ENCODE assay signal across 12 cellular contexts in the genomic region with DNA sequence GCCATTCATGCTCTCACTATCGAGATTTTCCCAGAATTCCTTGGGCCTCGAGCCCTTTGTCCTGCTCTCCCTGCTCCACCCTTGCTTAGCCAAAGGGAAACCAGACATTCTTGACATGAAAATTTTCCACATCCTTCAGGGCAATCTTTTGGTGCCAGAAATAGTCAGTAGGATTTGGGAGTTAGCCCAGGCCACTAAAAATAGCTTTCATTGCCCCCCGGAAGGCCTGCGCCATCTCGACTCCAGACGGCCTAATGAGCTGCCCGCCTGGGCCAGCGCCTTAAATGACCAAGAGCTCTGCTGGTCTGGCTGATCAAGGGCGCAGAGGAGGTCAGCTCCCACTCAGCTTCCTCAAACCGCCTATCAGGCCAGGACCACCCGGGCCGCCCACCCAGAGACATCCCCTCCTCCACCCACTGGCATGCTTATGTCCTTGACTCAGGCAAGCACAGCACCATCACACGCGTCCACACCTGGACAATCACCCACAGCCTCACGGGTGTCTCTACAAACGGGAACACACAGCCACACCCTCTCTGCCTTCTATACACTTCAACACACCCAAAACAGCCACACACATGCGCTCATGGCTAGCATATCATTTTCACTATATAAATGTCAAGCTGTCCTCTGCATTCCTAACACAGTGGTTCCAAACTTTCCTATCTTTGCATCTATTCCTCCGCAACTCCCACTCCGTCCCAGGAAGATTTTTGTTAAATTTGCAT. TPM values are rescaled to one million over a fixed set of nuclear protein-coding genes. Genes with fewer than 3 reads are reported as not detected.
DNase-seq lines count a peak whose midpoint lies in the region; ATAC-seq, FAIRE-seq and TF ChIP-seq lines count a peak whose summit lies in the region.
"Had no signal": no experiment of that assay in that cellular context is flagged by ENCODE, and none has a peak within 500 bp of the region (broad histone marks: within the 10 kb centered on the region; RNA-seq: fewer than 3 reads in every experiment).

No MANE protein-coding gene starts in this region.

- TF ChIP-seq POLR2A in ovary (IDR thresholded peaks at IDR 0.05) = no peak

- no peak for ATAC-seq in omental fat pad (ENCODE audit: low FRiP score)

- H3K36me3 ChIP-seq in bronchial epithelial cell (ENCODE audit: control insufficient read depth, insufficient read depth, low read length) (no peaks in the 10 kb centered on the region), right atrium auricular region (no peaks in the 10 kb centered on the region), ovary (no peaks in the 10 kb centered on the region), H7 (replicated peaks; ENCODE audit: control insufficient read depth, insufficient read depth, low read length) (no peaks in the 10 kb centered on the region)
- H3K36me3 ChIP-seq: SJCRH30 had no signal

- intact Hi-C loops in ovary (cut with DNase I) = no loop called here

- TF ChIP-seq EP300 in ovary (IDR thresholded peaks at IDR 0.05) = peak; percentile 44

- DNase-seq in AG10803 (ENCODE audit: low read depth) (peak; percentile 66), bronchial epithelial cell (ENCODE audit: low read depth) (no peak), right atrium auricular region (ENCODE audit: low spot score) (no peak), ovary (peak in 4 of 5 donors; percentile 43 to 63 (median 62)), omental fat pad (ENCODE audit: low spot score) (no peak), A172 (ENCODE audit: low spot score) (no peak), H7 (no peak)
- no peak for DNase-seq in activated CD4-positive, CD25-positive, alpha-beta regulatory T cell treated with anti-CD3 and anti-CD28 coated beads, Interleukin-2, amount 50 U/mL, for 72 hours
- DNase-seq: central memory CD4-positive, alpha-beta T cell; NCI-H1092; NCI-H774; SJCRH30 had no signal

- no peak overlapping the region for H3K4me3 ChIP-seq in AG10803 (ENCODE audit: low read length)
- no peak overlapping the region for H3K4me3 ChIP-seq in bronchial epithelial cell (ENCODE audit: low read depth, low read length)
- H3K4me3 ChIP-seq in right atrium auricular region = no peak overlapping the region
- H3K4me3 ChIP-seq in ovary = no peak overlapping the region
- no peak overlapping the region for H3K4me3 ChIP-seq in H7 (ENCODE audit: insufficient read depth, low read depth, low read length)
- H3K4me3 ChIP-seq: SJCRH30 had no signal

- H3K9me3 ChIP-seq in right atrium auricular region (peaks cover 0 to 6% of the 10 kb centered on the region in 2 donors), ovary (no peaks in the 10 kb centered on the region)
- H3K9me3 ChIP-seq: SJCRH30 had no signal

- 18 to 25% (median 24%) methylated on average over 19 of the region's 19 CpGs for WGBS in ovary, 3 donors

- H3K27me3 ChIP-seq in bronchial epithelial cell (ENCODE audit: control insufficient read depth, insufficient read depth, low read length) (no peaks in the 10 kb centered on the region), right atrium auricular region (no peaks in the 10 kb centered on the region), ovary (no peaks in the 10 kb centered on the region), H7 (ENCODE audit: control insufficient read depth, insufficient read depth, low read length) (no peaks in the 10 kb centered on the region)

- TF ChIP-seq CTCF in AG10803 (conservative IDR thresholded peaks at IDR 0.05; ENCODE audit: low read length) = no peak
- no peak for TF ChIP-seq CTCF in bronchial epithelial cell (IDR thresholded peaks at IDR 0.05; ENCODE audit: insufficient read depth, low read length, severe bottlenecking)
- no peak for TF ChIP-seq CTCF in right atrium auricular region (IDR thresholded peaks at IDR 0.05)
- no peak for TF ChIP-seq CTCF in ovary (IDR thresholded peaks at IDR 0.05)
- no peak for TF ChIP-seq CTCF in omental fat pad (IDR thresholded peaks at IDR 0.05)

- H3K4me1 ChIP-seq in right atrium auricular region (peaks cover 0 to 60% of the 10 kb centered on the region in 2 donors), ovary (ENCODE audit: insufficient read depth) (peaks cover 6% of the 10 kb centered on the region)

- H3K27ac ChIP-seq in right atrium auricular region = peak overlapping the region; percentile 87 to 89
- H3K27ac ChIP-seq in ovary = peak overlapping the region in 1 of 2 donors; percentile 46
- H3K27ac ChIP-seq: SJCRH30 had no signal

- FAIRE-seq in bronchial epithelial cell (lab: Jason Lieb, UNC) = peak; percentile 55

RNA-seq across cellular contexts. Expression of a gene that starts 20.9 kb away (rescaled TPM):
- total RNA-seq in bronchial epithelial cell (114 and 194 TPM in 2 replicates), right atrium auricular region (100 to 1,000 TPM; 804 to 819 TPM), ovary (1,000 to 10,000 TPM in 2 of 7 donors, 100 to 1,000 TPM in 5; 112 to 2,672 (median 185) TPM), omental fat pad (1,000 to 10,000 TPM; 1,645 to 2,968 (median 1,824) TPM)
- polyA plus RNA-seq in ovary = 100 to 1,000 TPM; 201 to 248 TPM
- 42.5 and 58.2 TPM in 2 replicates for total RNA-seq in A172 (2014; rRNA removed; shearing (Covaris generic))
- 11.5 and 15.4 TPM in 2 replicates for total RNA-seq in H7 (2014; rRNA removed; shearing (Covaris generic))

Comparison
In these comparisons a context has a peak if more than half of its experiments do, and no peak if none do; other contexts are left out.
1. DNase-seq: peak in AG10803 (single experiment) and ovary (4 of 5); none in bronchial epithelial cell (single experiment), right atrium auricular region (single experiment), omental fat pad (single experiment), activated CD4-positive, CD25-positive, alpha-beta regulatory T cell treated with anti-CD3 and anti-CD28 coated beads, Interleukin-2, amount 50 U/mL, for 72 hours (single experiment), A172 (single experiment) and H7 (single experiment).